ENCODE assay signal across 13 cellular contexts in the genomic region with DNA sequence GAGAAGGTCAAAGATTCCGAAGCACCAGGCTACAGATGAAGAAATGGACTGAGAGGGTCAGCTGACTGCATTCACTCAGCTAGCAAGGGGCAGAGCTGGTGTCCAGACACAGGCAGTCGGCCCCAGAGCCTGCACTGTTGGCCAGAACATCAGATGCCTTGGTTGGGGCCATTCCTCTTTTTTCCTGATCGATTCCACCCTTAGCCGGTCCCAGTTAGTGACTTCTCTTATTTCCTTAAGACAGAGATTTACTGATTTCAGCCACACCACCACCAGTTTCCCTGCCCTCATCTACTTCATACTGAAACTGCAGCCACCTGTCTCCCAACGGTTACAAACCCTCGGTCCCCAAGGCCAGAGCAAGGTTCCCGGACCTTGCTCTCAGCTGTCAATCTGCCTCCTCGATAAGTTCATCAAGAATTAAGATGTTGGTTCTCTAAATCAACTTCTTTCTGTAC. TPM values are rescaled to one million over a fixed set of nuclear protein-coding genes. Genes with fewer than 3 reads are reported as not detected.
A peak's percentile ranks its signal among the peaks of the same experiment; 100 is the strongest.
DNase-seq lines count a peak whose midpoint lies in the region; ATAC-seq and TF ChIP-seq lines count a peak whose summit lies in the region.
"Had no signal": no experiment of that assay in that cellular context is flagged by ENCODE, and none has a peak within 500 bp of the region (broad histone marks: within the 10 kb centered on the region; RNA-seq: fewer than 3 reads in every experiment).

No MANE protein-coding gene starts in this region.

- TF ChIP-seq POLR2A in GM19193 (IDR thresholded peaks at IDR 0.05; ENCODE audit: extremely low read depth, insufficient read depth, insufficient read length), result peak; percentile 61

- POLR2A ChIA-PET in CD8-positive, alpha-beta memory T cell (lab: Charles Lee), result no interaction called here

- H3K4me3 Mint-ChIP-seq in CD8-positive, alpha-beta memory T cell, result peak overlapping the region in 6 of 7 donors; percentile 17 to 81 (median 50)
- peak overlapping the region; percentile 22 for H3K4me3 Mint-ChIP-seq in T-helper 2 cell treated with Interferon-gamma antibody and Interleukin-4, amounts not matched to agents 5 μg/mL and 100 μg/mL, for 36 hours
- H3K4me3 Mint-ChIP-seq: nephron progenitor cell had no signal

- intact Hi-C loops in ascending aorta (cut with DNase I), result loop anchor here (5.0 kb wide), 3 partner anchors 37 to 182 kb away; no protein-coding TSS in a partner anchor

- H3K9me3 ChIP-seq in CD8-positive, alpha-beta memory T cell (ENCODE audit: low read length), result no peaks in the 10 kb centered on the region
- no peaks in the 10 kb centered on the region for H3K9me3 ChIP-seq in ascending aorta

- ATAC-seq in HG02840 (IDR thresholded peaks at IDR 0.05; ENCODE audit: low FRiP score, unreplicated experiment), result peak; percentile 31

- H3K36me3 ChIP-seq in CD8-positive, alpha-beta memory T cell (ENCODE audit: insufficient read depth, low read length), result no peaks in the 10 kb centered on the region
- no peaks in the 10 kb centered on the region for H3K36me3 ChIP-seq in ascending aorta

- H3K9me3 Mint-ChIP-seq in CD8-positive, alpha-beta memory T cell, result peaks cover 0 to 13% (median 6%) of the 10 kb centered on the region in 5 donors
- H3K9me3 Mint-ChIP-seq in T-helper 2 cell treated with Interferon-gamma antibody and Interleukin-4, amounts not matched to agents 5 μg/mL and 100 μg/mL, for 36 hours, result peaks cover 19% of the 10 kb centered on the region

- H3K36me3 Mint-ChIP-seq in CD8-positive, alpha-beta memory T cell, result peaks cover 7 to 18% (median 15%) of the 10 kb centered on the region in 3 donors
- peaks cover 47% of the 10 kb centered on the region for H3K36me3 Mint-ChIP-seq in T-helper 2 cell treated with Interferon-gamma antibody and Interleukin-4, amounts not matched to agents 5 μg/mL and 100 μg/mL, for 36 hours (ENCODE audit: low read depth)

- TF ChIP-seq CTCF in ascending aorta (IDR thresholded peaks at IDR 0.05), result no peak

- no peaks in the 10 kb centered on the region for H3K27me3 ChIP-seq in CD8-positive, alpha-beta memory T cell (ENCODE audit: insufficient read depth, low read length, poor library complexity, severe bottlenecking)
- H3K27me3 ChIP-seq in ascending aorta, result no peaks in the 10 kb centered on the region

- H3K4me3 ChIP-seq in CD8-positive, alpha-beta memory T cell (ENCODE audit: low read length), result no peak overlapping the region
- H3K4me3 ChIP-seq in ascending aorta, result no peak overlapping the region
- H3K4me3 ChIP-seq: coronary artery had no signal

- H3K27ac ChIP-seq in CD8-positive, alpha-beta memory T cell (ENCODE audit: low read depth, low read length), result no peak overlapping the region
- no peak overlapping the region for H3K27ac ChIP-seq in ascending aorta
- H3K27ac ChIP-seq: C4-2B, coronary artery had no signal

- H3K27ac Mint-ChIP-seq in CD8-positive, alpha-beta memory T cell, result peak overlapping the region; percentile 61 to 95 (median 81)
- H3K27ac Mint-ChIP-seq in T-helper 2 cell treated with Interferon-gamma antibody and Interleukin-4, amounts not matched to agents 5 μg/mL and 100 μg/mL, for 36 hours, result peak overlapping the region; percentile 26
- H3K27ac Mint-ChIP-seq: nephron progenitor cell had no signal

- H3K4me1 ChIP-seq in CD8-positive, alpha-beta memory T cell (ENCODE audit: insufficient read depth, low read length), result peaks cover 37% of the 10 kb centered on the region
- H3K4me1 ChIP-seq in ascending aorta, result no peaks in the 10 kb centered on the region

- CTCF ChIA-PET in CD8-positive, alpha-beta memory T cell (lab: Charles Lee), result interaction anchor here (2.1 kb wide), 1 partner anchor 10 kb away, joined by 9 read pairs; no protein-coding TSS in a partner anchor

- H3K4me1 Mint-ChIP-seq in CD8-positive, alpha-beta memory T cell, result peaks cover 72 to 96% (median 95%) of the 10 kb centered on the region in 3 donors
- peaks cover 66% of the 10 kb centered on the region for H3K4me1 Mint-ChIP-seq in T-helper 2 cell treated with Interferon-gamma antibody and Interleukin-4, amounts not matched to agents 5 μg/mL and 100 μg/mL, for 36 hours (ENCODE audit: low read depth)

- no peak for DNase-seq in CD8-positive, alpha-beta memory T cell
- no peak for DNase-seq in T-helper 2 cell treated with Interferon-gamma antibody and Interleukin-4, amounts not matched to agents 5 μg/mL and 100 μg/mL, for 36 hours (ENCODE audit: low spot score)
- DNase-seq in globus pallidus (ENCODE audit: low spot score) (no peak), ascending aorta (ENCODE audit: low spot score in 2 of 2) (no peak), activated gamma-delta T cell treated with Interleukin-2 at 50 U/mL for 16 hours (no peak), NCI-H510A (lab: John Stamatoyannopoulos, UW) (no peak)
- DNase-seq: NCI-H510A treated with DMSO at 0.1 percent for 48 hours, nephron progenitor cell, substantia nigra had no signal

- no peaks in the 10 kb centered on the region for H3K27me3 Mint-ChIP-seq in CD8-positive, alpha-beta memory T cell
- H3K27me3 Mint-ChIP-seq in T-helper 2 cell treated with Interferon-gamma antibody and Interleukin-4, amounts not matched to agents 5 μg/mL and 100 μg/mL, for 36 hours (ENCODE audit: low read depth), result no peaks in the 10 kb centered on the region

RNA-seq across cellular contexts. Expression of a gene that starts 11.5 kb away (rescaled TPM):
- total RNA-seq in CD8-positive, alpha-beta memory T cell, result 10 to 100 TPM; 29.9 to 30.7 TPM
- polyA plus RNA-seq in CD8-positive, alpha-beta memory T cell, result 49.1 TPM
- total RNA-seq in ascending aorta, result 50.7 TPM
